ENCODE assay signal across 8 cellular contexts in the genomic region with DNA sequence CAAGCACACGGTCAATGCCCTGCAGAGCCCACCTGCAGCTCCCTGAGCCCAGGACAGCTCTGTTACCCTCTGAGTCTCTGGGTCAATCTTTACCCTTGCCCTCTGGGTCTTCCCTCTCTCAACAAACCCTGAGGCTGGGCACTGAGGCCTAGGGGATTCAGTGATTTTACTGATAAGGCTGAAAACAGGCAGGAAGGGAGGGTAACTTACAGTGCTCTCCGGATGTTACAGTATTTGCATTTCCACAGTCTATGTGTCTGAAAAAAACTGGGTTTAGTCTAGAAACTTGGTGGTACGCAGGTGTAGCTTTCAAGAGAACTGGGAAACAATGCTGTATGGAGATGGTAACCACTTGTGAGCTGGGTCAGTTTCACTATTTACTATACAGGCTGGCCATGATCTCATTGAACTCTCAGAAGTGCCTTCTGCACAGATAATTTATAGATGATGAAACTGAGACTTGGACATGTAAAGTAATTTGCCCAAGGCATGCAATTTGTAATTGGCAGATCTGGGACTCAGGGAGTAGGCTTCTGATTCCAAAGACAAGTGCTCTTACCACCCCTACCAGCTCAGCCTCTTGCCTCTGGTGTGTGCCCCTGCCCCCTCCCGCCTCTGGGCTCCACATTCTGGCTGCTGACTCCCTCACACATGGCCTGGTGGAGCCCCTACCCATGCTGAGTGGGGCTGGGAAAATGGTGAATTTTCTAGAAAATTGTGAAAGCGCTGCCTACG. TPM values are rescaled to one million over a fixed set of nuclear protein-coding genes. Genes with fewer than 3 reads are reported as not detected.
DNase-seq lines count a peak whose midpoint lies in the region; ATAC-seq and TF ChIP-seq lines count a peak whose summit lies in the region.

No MANE protein-coding gene starts in this region.

- ATAC-seq in HG02981 (IDR thresholded peaks at IDR 0.05; ENCODE audit: unreplicated experiment) = peak; percentile 85

- H3K4me1 Mint-ChIP-seq in activated naive CD4-positive, alpha-beta T cell treated with anti-CD3 and anti-CD28 coated beads, Interleukin-2, amount 10 ng/mL, durations not matched to agents 7 days and 5 days = peaks cover 87% of the 10 kb centered on the region

- POLR2A ChIA-PET in RWPE1 (lab: Yijun Ruan, JAX; ENCODE audit: low non-redundant PET) = no interaction called here

- H3K9me3 Mint-ChIP-seq in activated naive CD4-positive, alpha-beta T cell treated with anti-CD3 and anti-CD28 coated beads, Interleukin-2, amount 10 ng/mL, durations not matched to agents 7 days and 5 days = no peaks in the 10 kb centered on the region

- H3K36me3 Mint-ChIP-seq in activated naive CD4-positive, alpha-beta T cell treated with anti-CD3 and anti-CD28 coated beads, Interleukin-2, amount 10 ng/mL, durations not matched to agents 7 days and 5 days = no peaks in the 10 kb centered on the region

- no peak for TF ChIP-seq CTCF in RWPE1 (conservative IDR thresholded peaks at IDR 0.05; ENCODE audit: low read depth)

- intact Hi-C loops in posterior vena cava (cut with DNase I) = no loop called here

- CTCF ChIA-PET in activated naive CD4-positive, alpha-beta T cell treated with anti-CD3 and anti-CD28 coated beads, Interleukin-2, amount 10 ng/mL, durations not matched to agents 7 days and 5 days (lab: Charles Lee) = interaction anchor here (0.7 to 2.8 kb wide), 8 partner anchors 11 to 120 kb away, joined by 3 to 10 read pairs (median 5); no protein-coding TSS in a partner anchor
- CTCF ChIA-PET in RWPE1 (lab: Yijun Ruan, JAX) = interaction anchor here (0.6 kb wide), 1 partner anchor 56 kb away, joined by 8 read pairs; no protein-coding TSS in a partner anchor

- peak overlapping the region; percentile 61 for H3K27ac ChIP-seq in RWPE1

- H3K27me3 Mint-ChIP-seq in activated naive CD4-positive, alpha-beta T cell treated with anti-CD3 and anti-CD28 coated beads, Interleukin-2, amount 10 ng/mL, durations not matched to agents 7 days and 5 days = peaks cover 28% of the 10 kb centered on the region

- H3K4me3 Mint-ChIP-seq in activated naive CD4-positive, alpha-beta T cell treated with anti-CD3 and anti-CD28 coated beads, Interleukin-2, amount 10 ng/mL, durations not matched to agents 7 days and 5 days = peak overlapping the region; percentile 31

- H3K27ac Mint-ChIP-seq in activated naive CD4-positive, alpha-beta T cell treated with anti-CD3 and anti-CD28 coated beads, Interleukin-2, amount 10 ng/mL, durations not matched to agents 7 days and 5 days = peak overlapping the region; percentile 87

- DNase-seq in activated naive CD4-positive, alpha-beta T cell treated with anti-CD3 and anti-CD28 coated beads, Interleukin-2, amount 10 ng/mL, durations not matched to agents 7 days and 5 days = peak; percentile 41
- no peak for DNase-seq in activated naive CD4-positive, alpha-beta T cell treated with Interleukin-2 at 50 U/mL for 16 hours
- no peak for DNase-seq in RWPE1 (ENCODE audit: low spot score)
- peak; percentile 51 for DNase-seq in posterior vena cava (ENCODE audit: low spot score)
- no peak for DNase-seq in SW480 (ENCODE audit: low spot score)
- no peak for DNase-seq in NCI-H2029 (lab: John Stamatoyannopoulos, UW)
- DNase-seq in stimulated activated CD4-positive, alpha-beta T cell treated with anti-CD3 and anti-CD28 coated beads, Interleukin-4, amount 100 ng/mL, for 1 hour = no peak

RNA-seq across cellular contexts. Expression of gene TENT5C, which starts 48.8 kb away (rescaled TPM):
- 10 to 100 TPM in 1 of 2 donors, 1 to 10 TPM in 1; 3.6 to 12.4 TPM for total RNA-seq in posterior vena cava

Comparison
In these comparisons a context has a peak if more than half of its experiments do, and no peak if none do; other contexts are left out.
1. DNase-seq: peak in activated naive CD4-positive, alpha-beta T cell treated with anti-CD3 and anti-CD28 coated beads, Interleukin-2, amount 10 ng/mL, durations not matched to agents 7 days and 5 days (single experiment) and posterior vena cava (single experiment); none in activated naive CD4-positive, alpha-beta T cell treated with Interleukin-2 at 50 U/mL for 16 hours (single experiment), RWPE1 (single experiment), SW480 (single experiment), NCI-H2029 (single experiment) and stimulated activated CD4-positive, alpha-beta T cell treated with anti-CD3 and anti-CD28 coated beads, Interleukin-4, amount 100 ng/mL, for 1 hour (single experiment).